ENCODE assay signal across 8 cellular contexts in genomic region chr1:9128520-9129371, GRCh38. TPM values are rescaled to one million over a fixed set of nuclear protein-coding genes. Genes with fewer than 3 reads are reported as not detected.
DNase-seq lines count a peak whose midpoint lies in the region; ATAC-seq and TF ChIP-seq lines count a peak whose summit lies in the region.

GPR157 (minus strand) TSS chr1:9129102; CDS start chr1:9129027, 75 bp downstream.

- no peak for TF ChIP-seq CTCF in SK-N-SH (IDR thresholded peaks at IDR 0.05)

- no peaks in the 10 kb centered on the region for H3K9me2 ChIP-seq in SK-N-SH

- DNase-seq in CD4-positive, CD25-positive, alpha-beta regulatory T cell: peak; percentile 70 to 81 (median 79)
- DNase-seq in SK-N-SH (peak; percentile 100), Right ventricle myocardium superior (peak; percentile 95), posterior cingulate gyrus (peak in 6 of 10 donors; percentile 24 to 82 (median 51)), ureter (ENCODE audit: low spot score) (peak; percentile 92)
- peak; percentile 66 to 74 for DNase-seq in activated naive CD4-positive, alpha-beta T cell treated with anti-CD3 and anti-CD28 coated beads, Interleukin-2, amount 50 U/mL, for 72 hours (ENCODE audit: low spot score in 2 of 2)

- H3K27ac ChIP-seq in CD4-positive, CD25-positive, alpha-beta regulatory T cell (ENCODE audit: insufficient read depth, low read length, poor library complexity, severe bottlenecking): peak within 1 kb of the TSS; percentile 55
- H3K27ac ChIP-seq in SK-N-SH (ENCODE audit: low read depth in 2 of 2, low read length in 1 of 2): peak within 1 kb of the TSS in 1 of 2 experiments; percentile 5; a peak in 1 of 4 replicates

- intact Hi-C loops in Right ventricle myocardium superior (cut with DNase I): no loop called here
- intact Hi-C loops in posterior cingulate gyrus (cut with DNase I): no loop called here

- H3K9me3 Mint-ChIP-seq in CD4-positive, CD25-positive, alpha-beta regulatory T cell: no peaks in the 10 kb centered on the region
- no peaks in the 10 kb centered on the region for H3K9me3 Mint-ChIP-seq in activated naive CD4-positive, alpha-beta T cell treated with anti-CD3 and anti-CD28 coated beads, Interleukin-2, amount 50 U/mL, for 72 hours

- POLR2A ChIA-PET in SK-N-SH (lab: Yijun Ruan, JAX): no interaction called here

- H3K4me1 Mint-ChIP-seq in CD4-positive, CD25-positive, alpha-beta regulatory T cell: peaks cover 5 to 47% (median 18%) of the 10 kb centered on the region in 4 donors

- H3K4me3 Mint-ChIP-seq in CD4-positive, CD25-positive, alpha-beta regulatory T cell: peak within 1 kb of the TSS; percentile 83 to 93 (median 92)

- H3K4me3 ChIP-seq in CD4-positive, CD25-positive, alpha-beta regulatory T cell (ENCODE audit: low read depth, low read length): peak within 1 kb of the TSS; percentile 26
- peak within 1 kb of the TSS; percentile 57 to 59 for H3K4me3 ChIP-seq in SK-N-SH (ENCODE audit: low read depth in 2 of 2, low read length in 1 of 2)

- no peaks in the 10 kb centered on the region for H3K27me3 ChIP-seq in CD4-positive, CD25-positive, alpha-beta regulatory T cell (ENCODE audit: control insufficient read depth, insufficient read depth, low read length)
- H3K27me3 ChIP-seq in SK-N-SH (ENCODE audit: insufficient read depth): no peaks in the 10 kb centered on the region

- H3K9ac ChIP-seq in SK-N-SH: peak within 1 kb of the TSS; percentile 55; the same call in 1 of the 2 replicates

- peaks cover 15% of the 10 kb centered on the region for H3F3A ChIP-seq in SK-N-SH (replicated peaks; ENCODE audit: insufficient read depth)

- H3K36me3 ChIP-seq in CD4-positive, CD25-positive, alpha-beta regulatory T cell (ENCODE audit: control insufficient read depth, insufficient read depth, low read length): no peaks in the 10 kb centered on the region
- no peaks in the 10 kb centered on the region for H3K36me3 ChIP-seq in SK-N-SH (replicated peaks in 1 of 2; ENCODE audit: control insufficient read depth in 1 of 2, insufficient read depth in 2 of 2, low read length in 1 of 2)

- peaks cover 16% of the 10 kb centered on the region for H3K4me1 ChIP-seq in CD4-positive, CD25-positive, alpha-beta regulatory T cell (ENCODE audit: control insufficient read depth, insufficient read depth, low read length, poor library complexity, severe bottlenecking)
- peaks cover 0 to 16% of the 10 kb centered on the region in 2 experiments; a peak in 1 of 4 replicates for H3K4me1 ChIP-seq in SK-N-SH (ENCODE audit: control insufficient read depth in 1 of 2, insufficient read depth in 2 of 2, low read depth in 1 of 2, low read length in 1 of 2)

- no peak for TF ChIP-seq EP300 in SK-N-SH (IDR thresholded peaks at IDR 0.05; ENCODE audit: borderline replicate concordance in 1 of 2, low read depth in 1 of 2, low read length in 1 of 2)

- peak within 1 kb of the TSS; percentile 84 for H2AFZ ChIP-seq in SK-N-SH (ENCODE audit: low read depth)

- no peaks in the 10 kb centered on the region for H3K9me3 ChIP-seq in CD4-positive, CD25-positive, alpha-beta regulatory T cell (ENCODE audit: control insufficient read depth in 2 of 2, low read length in 2 of 2)
- no peaks in the 10 kb centered on the region for H3K9me3 ChIP-seq in SK-N-SH

- peak within 1 kb of the TSS; percentile 87 for H3K4me2 ChIP-seq in SK-N-SH

- CTCF ChIA-PET in SK-N-SH (lab: Yijun Ruan, JAX): interaction anchor here (0.7 to 6.0 kb wide), 8 partner anchors 13 to 362 kb away, joined by 3 to 36 read pairs (median 4); partner anchors contain the start of gene H6PD

- 8% methylated on average over 14 of the region's 102 CpGs for whole genome bisulfite sequencing in SK-N-SH (ENCODE audit: low lambda C conversion rate)

- ATAC-seq in CD4-positive, CD25-positive, alpha-beta regulatory T cell (ENCODE audit: low read depth in 2 of 2): peak; percentile 84 to 87
- ATAC-seq in GM19351 (IDR thresholded peaks at IDR 0.05; ENCODE audit: unreplicated experiment): peak; percentile 61
- ATAC-seq in HG03520 (IDR thresholded peaks at IDR 0.05; ENCODE audit: unreplicated experiment): peak; percentile 52
- ATAC-seq in activated naive CD4-positive, alpha-beta T cell treated with anti-CD3 and anti-CD28 coated beads, Interleukin-2, amount 50 U/mL, for 72 hours: peak; percentile 75 to 86
- ATAC-seq in Right ventricle myocardium superior (ENCODE audit: poor library complexity): peak; percentile 93

- peaks cover 10% of the 10 kb centered on the region for H3K27me3 Mint-ChIP-seq in CD4-positive, CD25-positive, alpha-beta regulatory T cell

- no peaks in the 10 kb centered on the region for H3K36me3 Mint-ChIP-seq in CD4-positive, CD25-positive, alpha-beta regulatory T cell
- H3K36me3 Mint-ChIP-seq in activated naive CD4-positive, alpha-beta T cell treated with anti-CD3 and anti-CD28 coated beads, Interleukin-2, amount 50 U/mL, for 72 hours: no peaks in the 10 kb centered on the region

- H4K20me1 ChIP-seq in SK-N-SH (ENCODE audit: insufficient read depth): no peaks in the 10 kb centered on the region

- H3K27ac Mint-ChIP-seq in CD4-positive, CD25-positive, alpha-beta regulatory T cell: peak within 1 kb of the TSS; percentile 86 to 97 (median 90)
- H3K27ac Mint-ChIP-seq in activated naive CD4-positive, alpha-beta T cell treated with anti-CD3 and anti-CD28 coated beads, Interleukin-2, amount 50 U/mL, for 72 hours: peak within 1 kb of the TSS; percentile 61 to 84

- peaks cover 15% of the 10 kb centered on the region; the same call in 1 of the 2 replicates for H3K79me2 ChIP-seq in SK-N-SH (ENCODE audit: insufficient read depth)

- no peak for TF ChIP-seq RAD21 in SK-N-SH (IDR thresholded peaks at IDR 0.05; ENCODE audit: low read length)

TF ChIP-seq in SK-N-SH, 30 proteins besides CTCF, POLR2A, EP300 and RAD21:
- TF ChIP-seq MAX (IDR thresholded peaks at IDR 0.05; ENCODE audit: low read depth) (peak; percentile 20; the same call in 1 of the 2 replicates), NRF1 (IDR thresholded peaks at IDR 0.05; ENCODE audit: low read depth, low read length) (peak; percentile 43; the same call in 1 of the 2 replicates), SIN3A (IDR thresholded peaks at IDR 0.05; ENCODE audit: borderline replicate concordance, low read depth, low read length) (no peak), RCOR1 (IDR thresholded peaks at IDR 0.05; ENCODE audit: low read length) (no peak), GATA2 (CRISPR knock-in tag; IDR thresholded peaks at IDR 0.05) (no peak), MXI1 (IDR thresholded peaks at IDR 0.05; ENCODE audit: low read depth, low read length) (peak; percentile 42; the same call in 1 of the 2 replicates)

RNA-seq across cellular contexts. Expression of gene GPR157, which starts in this region (rescaled TPM):
- total RNA-seq in CD4-positive, CD25-positive, alpha-beta regulatory T cell: 2.1 TPM
- polyA plus RNA-seq in CD4-positive, CD25-positive, alpha-beta regulatory T cell: 1 to 10 TPM in 2 of 4 donors, under 1 TPM in 2; 0.92 to 1.5 (median 1.1) TPM
- 1.8 and 2.1 TPM in 2 replicates for polyA plus RNA-seq in SK-N-SH (2012; rRNA removed)
- polyA plus RNA-seq in SK-N-SH (2012; cell fraction: cytosol; rRNA removed): 1.1 and 1.4 TPM in 2 replicates
- 4.3 and 5.7 TPM in 2 replicates for polyA plus RNA-seq in SK-N-SH (2012; cell fraction: nucleus; rRNA removed)
- total RNA-seq in activated naive CD4-positive, alpha-beta T cell treated with anti-CD3 and anti-CD28 coated beads, Interleukin-2, amount 50 U/mL, for 72 hours: 1 to 10 TPM; 4.5 to 9.1 TPM
- total RNA-seq in Right ventricle myocardium superior (49.4 TPM), ureter (12.2 TPM)
